ENCODE assay signal across 1 cellular context in the genomic region with DNA sequence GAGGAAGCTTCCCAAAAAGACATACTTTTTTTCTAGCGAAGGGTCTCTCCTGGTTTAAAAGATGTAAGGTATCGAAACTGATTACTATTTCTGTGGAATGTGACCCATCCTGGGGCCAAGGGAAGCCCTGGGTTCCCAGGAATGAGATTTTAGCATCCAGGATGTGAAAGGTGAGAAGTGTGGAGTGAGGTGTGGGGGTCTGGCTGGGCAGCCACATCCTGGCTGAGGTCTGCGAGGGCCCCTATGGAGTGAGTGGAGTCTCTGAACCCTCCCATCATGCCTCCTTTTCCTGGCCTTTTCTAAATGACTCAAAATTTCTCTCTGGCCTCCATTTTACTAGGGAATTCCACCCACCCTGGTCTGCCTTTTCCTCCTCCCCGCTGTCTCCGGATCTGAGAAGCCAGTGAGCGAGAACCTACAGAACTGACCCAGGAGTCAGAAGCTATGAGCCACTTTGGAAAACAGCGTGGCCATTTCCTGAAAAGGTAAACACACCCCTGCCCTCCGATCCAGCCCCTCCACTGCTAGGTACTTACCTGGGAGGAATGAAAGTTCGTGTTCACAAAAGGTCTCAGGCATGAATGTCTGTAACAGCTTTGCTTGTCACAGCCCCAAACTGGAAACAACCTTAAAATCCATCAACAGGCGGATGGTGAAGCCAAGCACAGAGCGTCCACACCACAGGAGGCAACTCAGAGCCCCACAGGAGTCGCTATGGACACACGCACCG.
TF ChIP-seq lines count a peak whose summit lies in the region.

No MANE protein-coding gene starts in this region.

TF ChIP-seq in HCT116, 20 proteins besides CTCF, POLR2A, EP300 and RAD21:
- TF ChIP-seq, protein P1, sequence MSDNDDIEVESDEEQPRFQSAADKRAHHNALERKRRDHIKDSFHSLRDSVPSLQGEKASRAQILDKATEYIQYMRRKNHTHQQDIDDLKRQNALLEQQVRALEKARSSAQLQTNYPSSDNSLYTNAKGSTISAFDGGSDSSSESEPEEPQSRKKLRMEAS (IDR thresholded peaks at IDR 0.05) = no peak
- TF ChIP-seq EGR1 (IDR thresholded peaks at IDR 0.05; ENCODE audit: low read depth) = no peak
- TF ChIP-seq ZNF274 (IDR thresholded peaks at IDR 0.05; ENCODE audit: low read depth, low read length) = no peak
- no peak for TF ChIP-seq ELF1 (IDR thresholded peaks at IDR 0.05; ENCODE audit: borderline replicate concordance, low read depth)
- TF ChIP-seq, protein P2, sequence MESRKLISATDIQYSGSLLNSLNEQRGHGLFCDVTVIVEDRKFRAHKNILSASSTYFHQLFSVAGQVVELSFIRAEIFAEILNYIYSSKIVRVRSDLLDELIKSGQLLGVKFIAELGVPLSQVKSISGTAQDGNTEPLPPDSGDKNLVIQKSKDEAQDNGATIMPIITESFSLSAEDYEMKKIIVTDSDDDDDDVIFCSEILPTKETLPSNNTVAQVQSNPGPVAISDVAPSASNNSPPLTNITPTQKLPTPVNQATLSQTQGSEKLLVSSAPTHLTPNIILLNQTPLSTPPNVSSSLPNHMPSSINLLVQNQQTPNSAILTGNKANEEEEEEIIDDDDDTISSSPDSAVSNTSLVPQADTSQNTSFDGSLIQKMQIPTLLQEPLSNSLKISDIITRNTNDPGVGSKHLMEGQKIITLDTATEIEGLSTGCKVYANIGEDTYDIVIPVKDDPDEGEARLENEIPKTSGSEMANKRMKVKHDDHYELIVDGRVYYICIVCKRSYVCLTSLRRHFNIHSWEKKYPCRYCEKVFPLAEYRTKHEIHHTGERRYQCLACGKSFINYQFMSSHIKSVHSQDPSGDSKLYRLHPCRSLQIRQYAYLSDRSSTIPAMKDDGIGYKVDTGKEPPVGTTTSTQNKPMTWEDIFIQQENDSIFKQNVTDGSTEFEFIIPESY (IDR thresholded peaks at IDR 0.05; ENCODE audit: extremely low read depth, insufficient replicate concordance, low read length) = no peak
- TF ChIP-seq EZH2phosphoT487 (IDR thresholded peaks at IDR 0.05; ENCODE audit: borderline replicate concordance) = no peak
- TF ChIP-seq SP1 (IDR thresholded peaks at IDR 0.05; ENCODE audit: low read depth) = no peak
- TF ChIP-seq FOSL1 (IDR thresholded peaks at IDR 0.05; ENCODE audit: low read depth) = no peak
- TF ChIP-seq SRF (IDR thresholded peaks at IDR 0.05; ENCODE audit: low read depth) = no peak
- TF ChIP-seq TCF7L2 (IDR thresholded peaks at IDR 0.05; ENCODE audit: borderline replicate concordance, extremely low read depth, insufficient read depth, insufficient read length) = no peak
- no peak for TF ChIP-seq CBX3 (IDR thresholded peaks at IDR 0.05; ENCODE audit: low read depth)
- TF ChIP-seq SIN3A (IDR thresholded peaks at IDR 0.05; ENCODE audit: low read depth) = no peak
- no peak for TF ChIP-seq EZH2 (IDR thresholded peaks at IDR 0.05)
- TF ChIP-seq ZFX (IDR thresholded peaks at IDR 0.05) = no peak
- TF ChIP-seq, protein P3, sequence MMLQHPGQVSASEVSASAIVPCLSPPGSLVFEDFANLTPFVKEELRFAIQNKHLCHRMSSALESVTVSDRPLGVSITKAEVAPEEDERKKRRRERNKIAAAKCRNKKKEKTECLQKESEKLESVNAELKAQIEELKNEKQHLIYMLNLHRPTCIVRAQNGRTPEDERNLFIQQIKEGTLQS (IDR thresholded peaks at IDR 0.05) = no peak
- TF ChIP-seq, protein P4, sequence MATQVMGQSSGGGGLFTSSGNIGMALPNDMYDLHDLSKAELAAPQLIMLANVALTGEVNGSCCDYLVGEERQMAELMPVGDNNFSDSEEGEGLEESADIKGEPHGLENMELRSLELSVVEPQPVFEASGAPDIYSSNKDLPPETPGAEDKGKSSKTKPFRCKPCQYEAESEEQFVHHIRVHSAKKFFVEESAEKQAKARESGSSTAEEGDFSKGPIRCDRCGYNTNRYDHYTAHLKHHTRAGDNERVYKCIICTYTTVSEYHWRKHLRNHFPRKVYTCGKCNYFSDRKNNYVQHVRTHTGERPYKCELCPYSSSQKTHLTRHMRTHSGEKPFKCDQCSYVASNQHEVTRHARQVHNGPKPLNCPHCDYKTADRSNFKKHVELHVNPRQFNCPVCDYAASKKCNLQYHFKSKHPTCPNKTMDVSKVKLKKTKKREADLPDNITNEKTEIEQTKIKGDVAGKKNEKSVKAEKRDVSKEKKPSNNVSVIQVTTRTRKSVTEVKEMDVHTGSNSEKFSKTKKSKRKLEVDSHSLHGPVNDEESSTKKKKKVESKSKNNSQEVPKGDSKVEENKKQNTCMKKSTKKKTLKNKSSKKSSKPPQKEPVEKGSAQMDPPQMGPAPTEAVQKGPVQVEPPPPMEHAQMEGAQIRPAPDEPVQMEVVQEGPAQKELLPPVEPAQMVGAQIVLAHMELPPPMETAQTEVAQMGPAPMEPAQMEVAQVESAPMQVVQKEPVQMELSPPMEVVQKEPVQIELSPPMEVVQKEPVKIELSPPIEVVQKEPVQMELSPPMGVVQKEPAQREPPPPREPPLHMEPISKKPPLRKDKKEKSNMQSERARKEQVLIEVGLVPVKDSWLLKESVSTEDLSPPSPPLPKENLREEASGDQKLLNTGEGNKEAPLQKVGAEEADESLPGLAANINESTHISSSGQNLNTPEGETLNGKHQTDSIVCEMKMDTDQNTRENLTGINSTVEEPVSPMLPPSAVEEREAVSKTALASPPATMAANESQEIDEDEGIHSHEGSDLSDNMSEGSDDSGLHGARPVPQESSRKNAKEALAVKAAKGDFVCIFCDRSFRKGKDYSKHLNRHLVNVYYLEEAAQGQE (IDR thresholded peaks at IDR 0.05; ENCODE audit: low read depth) = no peak
- TF ChIP-seq JUND (IDR thresholded peaks at IDR 0.05) = no peak
- TF ChIP-seq CEBPB (IDR thresholded peaks at IDR 0.05; ENCODE audit: low read depth) = no peak
- no peak for TF ChIP-seq POLR2AphosphoS5 (IDR thresholded peaks at IDR 0.05; ENCODE audit: low read depth, low read length)
- no peak for TF ChIP-seq YY1 (IDR thresholded peaks at IDR 0.05; ENCODE audit: extremely low read depth, insufficient replicate concordance, low read depth, low read length)
TF ChIP-seq in HCT116: peak in this region for 0.
